In genomic region chr11:126452256-126452655, GRCh38 we compare ENCODE assay signal across 1 cellular context.
TF ChIP-seq lines count a peak whose summit lies in the region.

No MANE protein-coding gene starts in this region.

TF ChIP-seq in SK-N-SH, 30 proteins besides CTCF, POLR2A, EP300 and RAD21 (continued from another document):
- TF ChIP-seq ZBTB33 (IDR thresholded peaks at IDR 0.05; ENCODE audit: borderline replicate concordance, low read depth) (no peak), REST (IDR thresholded peaks at IDR 0.05; ENCODE audit: low read depth, low read length) (no peak), FOSL2 (IDR thresholded peaks at IDR 0.05; ENCODE audit: borderline replicate concordance, low read depth) (no peak), IRF3 (IDR thresholded peaks at IDR 0.05; ENCODE audit: low read depth, low read length) (no peak), USF2 (IDR thresholded peaks at IDR 0.05; ENCODE audit: borderline replicate concordance, low read depth, low read length) (no peak), MAX (IDR thresholded peaks at IDR 0.05; ENCODE audit: low read depth) (no peak), ELF1 (IDR thresholded peaks at IDR 0.05) (no peak), YY1 (IDR thresholded peaks at IDR 0.05; ENCODE audit: low read depth) (no peak), CHD2 (IDR thresholded peaks at IDR 0.05; ENCODE audit: low read length, partially characterized antibody) (no peak), RXRA (IDR thresholded peaks at IDR 0.05; ENCODE audit: borderline replicate concordance, low read depth) (no peak), EZH2phosphoT487 (IDR thresholded peaks at IDR 0.05; ENCODE audit: borderline replicate concordance, low read depth) (no peak), TCF12 (IDR thresholded peaks at IDR 0.05) (no peak)
